In genomic region chr1:28577052-28577678, GRCh38 we compare ENCODE assay signal across 10 cellular contexts. TPM values are rescaled to one million over a fixed set of nuclear protein-coding genes. Genes with fewer than 3 reads are reported as not detected.
A peak's percentile ranks its signal among the peaks of the same experiment; 100 is the strongest.
DNase-seq lines count a peak whose midpoint lies in the region; ATAC-seq and TF ChIP-seq lines count a peak whose summit lies in the region.
"Had no signal": no experiment of that assay in that cellular context is flagged by ENCODE, and none has a peak within 500 bp of the region (broad histone marks: within the 10 kb centered on the region; RNA-seq: fewer than 3 reads in every experiment).

No MANE protein-coding gene starts in this region.

- H3K9ac ChIP-seq in Loucy (ENCODE audit: low read depth, low read length, poor library complexity, severe bottlenecking): no peak overlapping the region

- H3K4me3 ChIP-seq in Loucy (ENCODE audit: low read length, poor library complexity, severe bottlenecking): no peak overlapping the region

- in situ Hi-C loops in G401 (cut with HindIII; ENCODE audit: low sequenced_read_pairs): no loop called here

- H3K4me2 ChIP-seq in Loucy (ENCODE audit: low read depth, low read length, poor library complexity, severe bottlenecking): peak overlapping the region; percentile 12

- peaks cover 47% of the 10 kb centered on the region for H3K36me3 Mint-ChIP-seq in activated CD8-positive, alpha-beta memory T cell treated with anti-CD3 and anti-CD28 coated beads, Interleukin-2, amount 10 ng/mL, durations not matched to agents 7 days and 5 days
- peaks cover 21% of the 10 kb centered on the region for H3K36me3 Mint-ChIP-seq in progenitor cell of endocrine pancreas (ENCODE audit: insufficient read depth)

- H3K9me3 Mint-ChIP-seq in activated CD8-positive, alpha-beta memory T cell treated with anti-CD3 and anti-CD28 coated beads, Interleukin-2, amount 10 ng/mL, durations not matched to agents 7 days and 5 days (ENCODE audit: low read depth): no peaks in the 10 kb centered on the region
- no peaks in the 10 kb centered on the region for H3K9me3 Mint-ChIP-seq in progenitor cell of endocrine pancreas (ENCODE audit: low read depth)

- no peaks in the 10 kb centered on the region for H3K9me3 ChIP-seq in Loucy (ENCODE audit: insufficient read depth, low read depth, low read length)

- DNase-seq in DMS 273 (lab: John Stamatoyannopoulos, UW; ENCODE audit: unreplicated experiment) (peak; percentile 62), DMS 273 treated with DMSO at 0.1 percent for 48 hours (lab: John Stamatoyannopoulos, UW) (no peak), progenitor cell of endocrine pancreas (ENCODE audit: low spot score, unreplicated experiment) (no peak), G401 (ENCODE audit: low spot score) (no peak), DMS153 treated with DMSO at 0.1 percent for 48 hours (lab: John Stamatoyannopoulos, UW; ENCODE audit: unreplicated experiment) (no peak)
- DNase-seq in activated CD8-positive, alpha-beta memory T cell treated with anti-CD3 and anti-CD28 coated beads, Interleukin-2, amount 10 ng/mL, durations not matched to agents 7 days and 5 days: no peak
- DNase-seq: NCI-H1105 had no signal

- H3K36me3 ChIP-seq in Loucy (ENCODE audit: insufficient read depth, low read length): peaks cover 35% of the 10 kb centered on the region

- peaks cover 43% of the 10 kb centered on the region for H4K20me1 ChIP-seq in Loucy (ENCODE audit: insufficient read depth, low read length, poor library complexity, severe bottlenecking)

- H3K4me1 Mint-ChIP-seq in activated CD8-positive, alpha-beta memory T cell treated with anti-CD3 and anti-CD28 coated beads, Interleukin-2, amount 10 ng/mL, durations not matched to agents 7 days and 5 days: peaks cover 27% of the 10 kb centered on the region
- peaks cover 16% of the 10 kb centered on the region for H3K4me1 Mint-ChIP-seq in progenitor cell of endocrine pancreas (ENCODE audit: low read depth)

- no peak for ATAC-seq in activated CD8-positive, alpha-beta memory T cell treated with anti-CD3 and anti-CD28 coated beads, Interleukin-2, amount 10 ng/mL, durations not matched to agents 7 days and 5 days
- ATAC-seq in GM18870 (IDR thresholded peaks at IDR 0.05; ENCODE audit: unreplicated experiment): no peak

- no peak overlapping the region for H3K4me3 Mint-ChIP-seq in activated CD8-positive, alpha-beta memory T cell treated with anti-CD3 and anti-CD28 coated beads, Interleukin-2, amount 10 ng/mL, durations not matched to agents 7 days and 5 days
- H3K4me3 Mint-ChIP-seq in progenitor cell of endocrine pancreas (ENCODE audit: low read depth): no peak overlapping the region

- H2AFZ ChIP-seq in Loucy (ENCODE audit: low read length): no peak overlapping the region

- H3K27ac Mint-ChIP-seq in activated CD8-positive, alpha-beta memory T cell treated with anti-CD3 and anti-CD28 coated beads, Interleukin-2, amount 10 ng/mL, durations not matched to agents 7 days and 5 days: peak overlapping the region; percentile 58
- peak overlapping the region; percentile 87 for H3K27ac Mint-ChIP-seq in progenitor cell of endocrine pancreas

- CTCF ChIA-PET in activated CD8-positive, alpha-beta memory T cell treated with anti-CD3 and anti-CD28 coated beads, Interleukin-2, amount 10 ng/mL, durations not matched to agents 7 days and 5 days (lab: Charles Lee): interaction anchor here (1.0 kb wide), 1 partner anchor 26 kb away, joined by 4 read pairs; no protein-coding TSS in a partner anchor

- peaks cover 47% of the 10 kb centered on the region for H3K79me2 ChIP-seq in Loucy (ENCODE audit: insufficient read depth, low read length)

- no peaks in the 10 kb centered on the region for H3K9me2 ChIP-seq in Loucy (replicated peaks; ENCODE audit: low read depth, low read length)

- H3F3A ChIP-seq in Loucy (ENCODE audit: low read depth): peaks cover 10% of the 10 kb centered on the region; the same call in 1 of the 2 replicates

- peaks cover 4% of the 10 kb centered on the region for H3K27me3 ChIP-seq in Loucy (ENCODE audit: insufficient read depth, low read length, poor library complexity, severe bottlenecking)

- TF ChIP-seq CTCF in Loucy (conservative IDR thresholded peaks at IDR 0.05; ENCODE audit: low read length) (no peak), progenitor cell of endocrine pancreas (IDR thresholded peaks at IDR 0.05; ENCODE audit: unreplicated experiment) (no peak)

- no peaks in the 10 kb centered on the region for H3K27me3 Mint-ChIP-seq in activated CD8-positive, alpha-beta memory T cell treated with anti-CD3 and anti-CD28 coated beads, Interleukin-2, amount 10 ng/mL, durations not matched to agents 7 days and 5 days
- H3K27me3 Mint-ChIP-seq in progenitor cell of endocrine pancreas: no peaks in the 10 kb centered on the region

- peaks cover 22% of the 10 kb centered on the region for H3K4me1 ChIP-seq in Loucy (ENCODE audit: insufficient read depth, low read length, poor library complexity, severe bottlenecking)

RNA-seq across cellular contexts. Expression of gene RAB42, which starts 14.9 kb away (rescaled TPM):
- total RNA-seq in activated CD8-positive, alpha-beta memory T cell treated with anti-CD3 and anti-CD28 coated beads, Interleukin-2, amount 10 ng/mL, durations not matched to agents 7 days and 5 days: not detected
- 0.65 and 2.1 TPM in 2 replicates for total RNA-seq in progenitor cell of endocrine pancreas
- total RNA-seq in G401 (2014; rRNA removed; shearing (Covaris generic)): not detected in 2 replicates
- total RNA-seq: A172 had no signal

RNA-seq across cellular contexts. Expression of gene TRNAU1AP, which starts 24.3 kb away (rescaled TPM):
- total RNA-seq in activated CD8-positive, alpha-beta memory T cell treated with anti-CD3 and anti-CD28 coated beads, Interleukin-2, amount 10 ng/mL, durations not matched to agents 7 days and 5 days: 10 to 100 TPM; 52.8 to 55.2 TPM
- 38.6 and 39.6 TPM in 2 replicates for total RNA-seq in progenitor cell of endocrine pancreas
- total RNA-seq in G401 (2014; rRNA removed; shearing (Covaris generic)): 20.2 and 35.6 TPM in 2 replicates
